ENCODE assay signal across 8 cellular contexts in genomic region chr16:2008009-2008526, GRCh38. TPM values are rescaled to one million over a fixed set of nuclear protein-coding genes. Genes with fewer than 3 reads are reported as not detected.
DNase-seq lines count a peak whose midpoint lies in the region; ATAC-seq and TF ChIP-seq lines count a peak whose summit lies in the region.

No MANE protein-coding gene starts in this region.

- no peaks in the 10 kb centered on the region for H3K9me3 Mint-ChIP-seq in CD4-positive, alpha-beta memory T cell

- no peaks in the 10 kb centered on the region for H3K27me3 Mint-ChIP-seq in CD4-positive, alpha-beta memory T cell

- peak overlapping the region; percentile 61 to 72 for H3K4me3 ChIP-seq in CD4-positive, alpha-beta memory T cell (ENCODE audit: low read length in 2 of 2)
- H3K4me3 ChIP-seq in adipocyte (ENCODE audit: low read length): peak overlapping the region; percentile 89
- H3K4me3 ChIP-seq in liver (ENCODE audit: low read depth in 1 of 3, low read length in 3 of 3): peak overlapping the region; percentile 8 to 47 (median 41)
- peak overlapping the region; percentile 19 to 94 for H3K4me3 ChIP-seq in vagina

- ATAC-seq in HG03196 (IDR thresholded peaks at IDR 0.05; ENCODE audit: unreplicated experiment): no peak

- TF ChIP-seq POLR2A in vagina (IDR thresholded peaks at IDR 0.05): no peak

- peaks cover 23 to 53% (median 34%) of the 10 kb centered on the region in 4 donors for H3K4me1 Mint-ChIP-seq in CD4-positive, alpha-beta memory T cell

- CTCF ChIA-PET in CD4-positive, alpha-beta memory T cell (lab: Charles Lee; ENCODE audit: partially characterized antibody): interaction anchor here (1.7 to 2.0 kb wide), 2 partner anchors 14 to 132 kb away, joined by 6 to 11 read pairs; no protein-coding TSS in a partner anchor

- H3K27me3 ChIP-seq in CD4-positive, alpha-beta memory T cell (ENCODE audit: insufficient read depth, low read length): no peaks in the 10 kb centered on the region
- H3K27me3 ChIP-seq in adipocyte (replicated peaks; ENCODE audit: control insufficient read depth, insufficient read depth, low read length) (no peaks in the 10 kb centered on the region), liver (ENCODE audit: control insufficient read depth in 4 of 4, insufficient read depth in 4 of 4, low read length in 3 of 4) (no peaks in the 10 kb centered on the region), vagina (no peaks in the 10 kb centered on the region)

- no peak for TF ChIP-seq CTCF in liver (IDR thresholded peaks at IDR 0.05; ENCODE audit: low read depth, low read length, missing input control)
- no peak for TF ChIP-seq CTCF in vagina (IDR thresholded peaks at IDR 0.05)

- peak in 1 of 5 donors; percentile 58 for DNase-seq in CD4-positive, alpha-beta memory T cell
- DNase-seq in Kasumi-1 (lab: John Stamatoyannopoulos, UW) (peak; percentile 24 to 38), adipocyte (ENCODE audit: low read depth) (peak; percentile 20), vagina (ENCODE audit: extremely low spot score in 2 of 2) (no peak), inferior parietal cortex (ENCODE audit: extremely low spot score) (no peak), NCI-H1694 treated with DMSO at 0.1 percent for 48 hours (lab: John Stamatoyannopoulos, UW) (no peak)

- H3K27ac ChIP-seq in CD4-positive, alpha-beta memory T cell (ENCODE audit: low read depth, low read length): peak overlapping the region; percentile 89
- H3K27ac ChIP-seq in liver (ENCODE audit: low read depth in 1 of 2, low read length in 2 of 2) (peak overlapping the region; percentile 23 to 60), vagina (peak overlapping the region; percentile 85)

- intact Hi-C loops in CD4-positive, alpha-beta memory T cell (cut with micrococcal nuclease): loop anchor here (5.0 kb wide), 1 partner anchor 39 kb away; the partner anchor contains the start of genes NTHL1 and TSC2
- intact Hi-C loops in vagina (cut with DNase I): no loop called here

- peaks cover 51% of the 10 kb centered on the region for H3K4me1 ChIP-seq in CD4-positive, alpha-beta memory T cell (ENCODE audit: insufficient read depth, low read length)
- H3K4me1 ChIP-seq in adipocyte (ENCODE audit: control insufficient read depth, insufficient read depth, low read length) (peaks cover 55% of the 10 kb centered on the region), liver (ENCODE audit: control insufficient read depth in 4 of 4, insufficient read depth in 4 of 4, low read length in 3 of 4) (peaks cover 36 to 59% (median 53%) of the 10 kb centered on the region in 4 donors), vagina (peaks cover 68% of the 10 kb centered on the region)

- peaks cover 5% of the 10 kb centered on the region for H3K36me3 ChIP-seq in CD4-positive, alpha-beta memory T cell (ENCODE audit: insufficient read depth, low read length)
- H3K36me3 ChIP-seq in adipocyte (ENCODE audit: control insufficient read depth, insufficient read depth, low read length, severe bottlenecking): peaks cover 6% of the 10 kb centered on the region
- peaks cover 0 to 4% (median under 1%) of the 10 kb centered on the region in 4 donors for H3K36me3 ChIP-seq in liver (ENCODE audit: control insufficient read depth in 4 of 4, insufficient read depth in 3 of 4, low read depth in 1 of 4, low read length in 3 of 4)
- peaks cover 0 to 3% of the 10 kb centered on the region in 2 donors for H3K36me3 ChIP-seq in vagina

- no peaks in the 10 kb centered on the region for H3K9me3 ChIP-seq in CD4-positive, alpha-beta memory T cell (ENCODE audit: control insufficient read depth in 1 of 2, low read length in 2 of 2)
- H3K9me3 ChIP-seq in adipocyte (ENCODE audit: control insufficient read depth, low read length) (no peaks in the 10 kb centered on the region), liver (ENCODE audit: control insufficient read depth in 4 of 4, low read length in 3 of 4) (no peaks in the 10 kb centered on the region), vagina (no peaks in the 10 kb centered on the region)

- peak overlapping the region; percentile 84 to 93 (median 90) for H3K27ac Mint-ChIP-seq in CD4-positive, alpha-beta memory T cell

- H3K36me3 Mint-ChIP-seq in CD4-positive, alpha-beta memory T cell: peaks cover 0 to 7% of the 10 kb centered on the region in 2 donors

- POLR2A ChIA-PET in CD4-positive, alpha-beta memory T cell (lab: Charles Lee; ENCODE audit: partially characterized antibody): interaction anchor here (0.6 to 3.0 kb wide), 8 partner anchors 12 to 181 kb away, joined by 3 to 29 read pairs (median 7); partner anchors contain the start of genes FAHD1, HAGH, RPS2 and SYNGR3

- H3K4me3 Mint-ChIP-seq in CD4-positive, alpha-beta memory T cell: peak overlapping the region; percentile 79 to 90 (median 85)

- H3K9ac ChIP-seq in adipocyte (ENCODE audit: low read length) (peak overlapping the region; percentile 95), liver (ENCODE audit: low read depth in 1 of 2, low read length in 2 of 2) (peak overlapping the region in 1 of 2 donors; percentile 5)

- WGBS in liver: 34% methylated on average over 15 of the region's 15 CpGs

- no peak for TF ChIP-seq RAD21 in liver (IDR thresholded peaks at IDR 0.05)

TF ChIP-seq in liver, 16 proteins besides CTCF, POLR2A, EP300 and RAD21:
- no peak for TF ChIP-seq MAX (IDR thresholded peaks at IDR 0.05)
- no peak for TF ChIP-seq RXRA (IDR thresholded peaks at IDR 0.05)
- no peak for TF ChIP-seq HNF4A (conservative IDR thresholded peaks at IDR 0.05)
- TF ChIP-seq TAF1 (conservative IDR thresholded peaks at IDR 0.05): no peak
- TF ChIP-seq ZBTB33 (IDR thresholded peaks at IDR 0.05): no peak
- TF ChIP-seq HNF4G (IDR thresholded peaks at IDR 0.05): no peak

RNA-seq across cellular contexts. Expression of gene ZNF598, which starts 1.6 kb away (rescaled TPM):
- total RNA-seq in CD4-positive, alpha-beta memory T cell: 10 to 100 TPM; 48.5 to 49.8 TPM
- 10 to 100 TPM in 1 of 2 donors, 1 to 10 TPM in 1; 3.1 to 10.0 TPM for polyA plus RNA-seq in CD4-positive, alpha-beta memory T cell
- total RNA-seq in liver: 10 to 100 TPM; 12.8 to 19.7 TPM
- polyA plus RNA-seq in liver: 10 to 100 TPM in 1 of 2 donors, 1 to 10 TPM in 1; 2.7 to 28.4 TPM
- total RNA-seq in vagina: 51.8 TPM

RNA-seq across cellular contexts. Expression of gene NPW, which starts 11.5 kb away (rescaled TPM):
- total RNA-seq in CD4-positive, alpha-beta memory T cell: not detected
- not detected for polyA plus RNA-seq in CD4-positive, alpha-beta memory T cell
- 1 to 10 TPM; 1.3 to 8.4 TPM for total RNA-seq in liver
- polyA plus RNA-seq in liver: 10 to 100 TPM in 1 of 2 donors, 1 to 10 TPM in 1; 9.9 to 20.6 TPM
- total RNA-seq in vagina: not detected

RNA-seq across cellular contexts. Expression of gene SYNGR3, which starts 18.3 kb away (rescaled TPM):
- total RNA-seq in CD4-positive, alpha-beta memory T cell: 1 to 10 TPM; 1.6 TPM
- polyA plus RNA-seq in CD4-positive, alpha-beta memory T cell: 1 to 10 TPM in 1 of 2 donors, under 1 TPM in 1; 0.50 to 2.2 TPM
- under 1 TPM; 0.17 to 0.47 TPM for total RNA-seq in liver
- under 1 TPM in 1 of 2 donors, not detected in 1; 0.09 TPM for polyA plus RNA-seq in liver
- 8.3 TPM for total RNA-seq in vagina

RNA-seq across cellular contexts. Expression of gene NHERF2, which starts 18.6 kb away (rescaled TPM):
- 1 to 10 TPM; 1.7 to 2.1 TPM for total RNA-seq in CD4-positive, alpha-beta memory T cell
- under 1 TPM; 0.16 to 0.40 TPM for polyA plus RNA-seq in CD4-positive, alpha-beta memory T cell
- total RNA-seq in liver (10 to 100 TPM; 36.6 to 85.8 TPM), vagina (44.7 TPM)
- polyA plus RNA-seq in liver: 100 to 1,000 TPM in 1 of 2 donors, 10 to 100 TPM in 1; 62.4 to 205 TPM

RNA-seq across cellular contexts. Expression of gene GFER, which starts 24.1 kb away (rescaled TPM):
- total RNA-seq in CD4-positive, alpha-beta memory T cell: 10 to 100 TPM; 19.6 to 22.6 TPM
- polyA plus RNA-seq in CD4-positive, alpha-beta memory T cell: 10 to 100 TPM; 32.2 to 35.7 TPM
- 1 to 10 TPM; 7.4 to 9.0 TPM for total RNA-seq in liver
- 10 to 100 TPM; 21.3 to 28.4 TPM for polyA plus RNA-seq in liver
- 11.5 TPM for total RNA-seq in vagina

Comparison
In these comparisons a context has a peak if more than half of its experiments do, and no peak if none do; other contexts are left out.
1. DNase-seq: peak in Kasumi-1 (2 of 2) and adipocyte (single experiment); none in vagina (0 of 2), inferior parietal cortex (single experiment) and NCI-H1694 treated with DMSO at 0.1 percent for 48 hours (single experiment).
2. Peak in every context shown above with its lines, with median percentiles within 50 percentile points of each other: H3K27ac ChIP-seq and H3K4me3 ChIP-seq.